Comparison of ENCODE assay signal across 13 cellular contexts in genomic region chr5:124630767-124631704, GRCh38.
DNase-seq lines count a peak whose midpoint lies in the region; ATAC-seq, FAIRE-seq and TF ChIP-seq lines count a peak whose summit lies in the region.
"Had no signal": no experiment of that assay in that cellular context is flagged by ENCODE, and none has a peak within 500 bp of the region (broad histone marks: within the 10 kb centered on the region; RNA-seq: fewer than 3 reads in every experiment).

No MANE protein-coding gene starts in this region.

- CTCF ChIA-PET in CD4-positive, alpha-beta memory T cell (lab: Charles Lee; ENCODE audit: partially characterized antibody) = no interaction called here

- no peaks in the 10 kb centered on the region for H3K4me1 ChIP-seq in CD4-positive, alpha-beta memory T cell (ENCODE audit: insufficient read depth, low read length)
- H3K4me1 ChIP-seq: ascending aorta had no signal

- H3K36me3 ChIP-seq in CD4-positive, alpha-beta memory T cell (ENCODE audit: insufficient read depth, low read length) = no peaks in the 10 kb centered on the region
- H3K36me3 ChIP-seq: ascending aorta had no signal

- H3K9me3 Mint-ChIP-seq in endothelial cell (ENCODE audit: unreplicated experiment) = peaks cover 3% of the 10 kb centered on the region
- H3K9me3 Mint-ChIP-seq in CD4-positive, alpha-beta memory T cell = peaks cover 0 to 3% (median 0%) of the 10 kb centered on the region in 8 donors

- ATAC-seq in GM21447 (IDR thresholded peaks at IDR 0.05; ENCODE audit: unreplicated experiment) (peak; percentile 75), HG03175 (IDR thresholded peaks at IDR 0.05; ENCODE audit: unreplicated experiment) (peak; percentile 60)
- ATAC-seq: activated CD4-positive, CD25-positive, alpha-beta regulatory T cell treated with anti-CD3 and anti-CD28 coated beads, Interleukin-2, amount 50 U/mL, for 24 hours had no signal

- H3K4me3 Mint-ChIP-seq in endothelial cell (ENCODE audit: unreplicated experiment) = peak overlapping the region; percentile 1
- H3K4me3 Mint-ChIP-seq in CD4-positive, alpha-beta memory T cell = no peak overlapping the region

- intact Hi-C loops in CD4-positive, alpha-beta memory T cell (cut with micrococcal nuclease) = no loop called here

- H3K4me1 Mint-ChIP-seq in endothelial cell (ENCODE audit: unreplicated experiment) = peaks cover 11% of the 10 kb centered on the region
- peaks cover 0 to 1% (median 0%) of the 10 kb centered on the region in 4 donors for H3K4me1 Mint-ChIP-seq in CD4-positive, alpha-beta memory T cell

- H3K9me3 ChIP-seq in CD4-positive, alpha-beta memory T cell (ENCODE audit: control insufficient read depth in 1 of 2, low read length in 2 of 2) = no peaks in the 10 kb centered on the region
- H3K9me3 ChIP-seq: ascending aorta, BLaER1 had no signal

- no peaks in the 10 kb centered on the region for H3K27me3 ChIP-seq in CD4-positive, alpha-beta memory T cell (ENCODE audit: insufficient read depth, low read length)
- H3K27me3 ChIP-seq: ascending aorta, BLaER1 had no signal

- DNase-seq in GM12891 (ENCODE audit: insufficient read length, low spot score) (no peak), endothelial cell (ENCODE audit: low spot score) (no peak), NCI-H345 (lab: John Stamatoyannopoulos, UW) (no peak), NCI-H345 treated with DMSO at 0.1 percent for 48 hours (lab: John Stamatoyannopoulos, UW; ENCODE audit: unreplicated experiment) (no peak)
- no peak for DNase-seq in CD4-positive, alpha-beta memory T cell
- no peak for DNase-seq in stimulated activated CD4-positive, alpha-beta T cell treated with anti-CD3 and anti-CD28 coated beads, Interleukin-2, amount 100 ng/mL, for 24 hours
- DNase-seq: stimulated activated naive CD4-positive, alpha-beta T cell treated with Interleukin-2 at 50 U/mL for 16 hours had no signal

- FAIRE-seq in GM12891 (lab: Jason Lieb, UNC) = peak; percentile 90
- FAIRE-seq: H54 had no signal

- POLR2A ChIA-PET in CD4-positive, alpha-beta memory T cell (lab: Charles Lee; ENCODE audit: partially characterized antibody) = no interaction called here

- peaks cover 24% of the 10 kb centered on the region for H3K36me3 Mint-ChIP-seq in endothelial cell (ENCODE audit: low read depth, unreplicated experiment)
- no peaks in the 10 kb centered on the region for H3K36me3 Mint-ChIP-seq in CD4-positive, alpha-beta memory T cell

- H3K27me3 Mint-ChIP-seq in endothelial cell (ENCODE audit: unreplicated experiment) = no peaks in the 10 kb centered on the region
- H3K27me3 Mint-ChIP-seq in CD4-positive, alpha-beta memory T cell = peaks cover 0 to 1% of the 10 kb centered on the region in 2 donors

- TF ChIP-seq POLR2A in GM12891 (IDR thresholded peaks at IDR 0.05; ENCODE audit: low read depth, low read length) = no peak

- H3K27ac Mint-ChIP-seq in endothelial cell (ENCODE audit: unreplicated experiment) = no peak overlapping the region
- H3K27ac Mint-ChIP-seq in CD4-positive, alpha-beta memory T cell = peak overlapping the region in 1 of 7 donors; percentile 0

- H3K27ac ChIP-seq in CD4-positive, alpha-beta memory T cell (ENCODE audit: low read depth, low read length) = no peak overlapping the region
- H3K27ac ChIP-seq: ascending aorta, BLaER1 had no signal

- no peak overlapping the region for H3K4me3 ChIP-seq in CD4-positive, alpha-beta memory T cell (ENCODE audit: low read length in 2 of 2)
- H3K4me3 ChIP-seq: ascending aorta, BLaER1 had no signal

- TF ChIP-seq CTCF in endothelial cell (IDR thresholded peaks at IDR 0.05; ENCODE audit: unreplicated experiment) = no peak

TF ChIP-seq in GM12891, 5 proteins besides CTCF, POLR2A, EP300 and RAD21:
- TF ChIP-seq POLR2AphosphoS5 (IDR thresholded peaks at IDR 0.05; ENCODE audit: low read depth, low read length) (no peak), SPI1 (IDR thresholded peaks at IDR 0.05; ENCODE audit: low read depth, low read length) (no peak), PAX5 (IDR thresholded peaks at IDR 0.05; ENCODE audit: insufficient read depth, low read length, severe bottlenecking) (no peak), POU2F2 (IDR thresholded peaks at IDR 0.05; ENCODE audit: low read depth, low read length) (no peak), TAF1 (IDR thresholded peaks at IDR 0.05; ENCODE audit: low read depth, low read length) (no peak)
